2 cellular contexts compared by ENCODE assay signal in genomic region chr1:155966750-155967149, GRCh38.
TF ChIP-seq lines count a peak whose summit lies in the region.

No MANE protein-coding gene starts in this region.

TF ChIP-seq in IMR-90, 13 proteins besides CTCF, POLR2A, EP300 and RAD21:
- TF ChIP-seq MAFK (IDR thresholded peaks at IDR 0.05; ENCODE audit: low read depth, low read length) = no peak
- no peak for TF ChIP-seq RFX5 (IDR thresholded peaks at IDR 0.05; ENCODE audit: low read depth, low read length)
- no peak for TF ChIP-seq BHLHE40 (IDR thresholded peaks at IDR 0.05; ENCODE audit: low read depth, low read length)
- TF ChIP-seq NFE2L2 (IDR thresholded peaks at IDR 0.05; ENCODE audit: low read depth, low read length) = no peak
- no peak for TF ChIP-seq RCOR1 (IDR thresholded peaks at IDR 0.05; ENCODE audit: insufficient replicate concordance, low read length)
- TF ChIP-seq CEBPB (IDR thresholded peaks at IDR 0.05; ENCODE audit: low read depth, low read length) = no peak
- TF ChIP-seq FOS (IDR thresholded peaks at IDR 0.05; ENCODE audit: low read depth, low read length) = no peak
- TF ChIP-seq CHD1 (IDR thresholded peaks at IDR 0.05; ENCODE audit: low read depth, low read length) = no peak
- no peak for TF ChIP-seq MAZ (IDR thresholded peaks at IDR 0.05; ENCODE audit: borderline replicate concordance, low read depth, low read length)
- TF ChIP-seq, protein P1, sequence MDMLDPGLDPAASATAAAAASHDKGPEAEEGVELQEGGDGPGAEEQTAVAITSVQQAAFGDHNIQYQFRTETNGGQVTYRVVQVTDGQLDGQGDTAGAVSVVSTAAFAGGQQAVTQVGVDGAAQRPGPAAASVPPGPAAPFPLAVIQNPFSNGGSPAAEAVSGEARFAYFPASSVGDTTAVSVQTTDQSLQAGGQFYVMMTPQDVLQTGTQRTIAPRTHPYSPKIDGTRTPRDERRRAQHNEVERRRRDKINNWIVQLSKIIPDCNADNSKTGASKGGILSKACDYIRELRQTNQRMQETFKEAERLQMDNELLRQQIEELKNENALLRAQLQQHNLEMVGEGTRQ (IDR thresholded peaks at IDR 0.05; ENCODE audit: low read depth, low read length) = no peak
- TF ChIP-seq MXI1 (IDR thresholded peaks at IDR 0.05; ENCODE audit: borderline replicate concordance, low read depth, low read length) = no peak
- TF ChIP-seq ELK1 (IDR thresholded peaks at IDR 0.05; ENCODE audit: borderline replicate concordance, low read depth, low read length) = no peak

TF ChIP-seq in H1, 55 proteins besides CTCF, POLR2A, EP300 and RAD21:
- TF ChIP-seq NRF1 (IDR thresholded peaks at IDR 0.05; ENCODE audit: low read depth, low read length) (no peak), SP1 (IDR thresholded peaks at IDR 0.05; ENCODE audit: low read depth, low read length) (no peak), MAFK (IDR thresholded peaks at IDR 0.05; ENCODE audit: low read depth, low read length) (no peak), FOSL1 (IDR thresholded peaks at IDR 0.05; ENCODE audit: insufficient read depth, low read depth, low read length) (no peak), SP2 (IDR thresholded peaks at IDR 0.05; ENCODE audit: low read length) (no peak), POU5F1 (IDR thresholded peaks at IDR 0.05; ENCODE audit: low read depth, low read length) (no peak), ZNF274 (IDR thresholded peaks at IDR 0.05; ENCODE audit: borderline replicate concordance, extremely low read depth, low read length) (no peak), KDM1A (IDR thresholded peaks at IDR 0.05; ENCODE audit: borderline replicate concordance, low read length) (no peak), CBX5 (IDR thresholded peaks at IDR 0.05; ENCODE audit: low read depth, low read length) (no peak), RNF2 (IDR thresholded peaks at IDR 0.05; ENCODE audit: borderline replicate concordance, low read depth, low read length, missing control alignments, poor library complexity, severe bottlenecking) (no peak)
TF ChIP-seq in H1: peak in this region for 0.
